In genomic region chr17:29091591-29092291, GRCh38 we compare ENCODE assay signal across 17 cellular contexts. TPM values are rescaled to one million over a fixed set of nuclear protein-coding genes. Genes with fewer than 3 reads are reported as not detected.
DNase-seq lines count a peak whose midpoint lies in the region; ATAC-seq, FAIRE-seq and TF ChIP-seq lines count a peak whose summit lies in the region.
"Had no signal": no experiment of that assay in that cellular context is flagged by ENCODE, and none has a peak within 500 bp of the region (broad histone marks: within the 10 kb centered on the region; RNA-seq: fewer than 3 reads in every experiment).

No MANE protein-coding gene starts in this region.

- no peak for FAIRE-seq in RCC 7860 (lab: Jason Lieb, UNC)
- FAIRE-seq: A204.1, endometrium had no signal

- H3K9ac ChIP-seq in SK-N-SH, result no peak overlapping the region
- H3K9ac ChIP-seq: KMS-11 had no signal

- H3K4me1 Mint-ChIP-seq in central memory CD8-positive, alpha-beta T cell, result no peaks in the 10 kb centered on the region
- no peaks in the 10 kb centered on the region for H3K4me1 Mint-ChIP-seq in stimulated activated naive B cell treated with anti-CD40 and anti-IgM and Interleukin-4, amounts not matched to agents 10 μg/mL and 1 μg/mL and 100 μg/mL, for 72 hours
- H3K4me1 Mint-ChIP-seq in mesothelial cell of epicardium, result no peaks in the 10 kb centered on the region

- 84% methylated on average over 11 of the region's 13 CpGs for WGBS in SK-N-SH (ENCODE audit: low lambda C conversion rate)

- H3K9me3 ChIP-seq in SK-N-SH, result no peaks in the 10 kb centered on the region
- H3K9me3 ChIP-seq: upper lobe of right lung had no signal

- TF ChIP-seq RAD21 in SK-N-SH (IDR thresholded peaks at IDR 0.05; ENCODE audit: low read length), result no peak

- H3K9me2 ChIP-seq in SK-N-SH, result no peaks in the 10 kb centered on the region

- no peak overlapping the region for H3K4me2 ChIP-seq in SK-N-SH
- H3K4me2 ChIP-seq: KMS-11 had no signal

- no peak overlapping the region for H3K4me3 ChIP-seq in SK-N-SH (ENCODE audit: low read depth in 2 of 2, low read length in 1 of 2)
- H3K4me3 ChIP-seq: lung, upper lobe of right lung had no signal

- POLR2A ChIA-PET in SK-N-SH (lab: Yijun Ruan, JAX), result interaction anchor here (0.6 to 1.2 kb wide), 2 partner anchors 118 to 140 kb away, joined by 3 read pairs; partner anchors contain the start of gene PHF12

- CTCF ChIA-PET in SK-N-SH (lab: Yijun Ruan, JAX), result interaction anchor here (0.8 to 5.3 kb wide), 14 partner anchors 10 to 138 kb away, joined by 3 to 31 read pairs (median 6); no protein-coding TSS in a partner anchor

- H3K27ac ChIP-seq in SK-N-SH (ENCODE audit: low read depth in 2 of 2, low read length in 1 of 2), result peak overlapping the region in 1 of 2 experiments; percentile 60; a peak in 2 of 4 replicates
- H3K27ac ChIP-seq: KMS-11, upper lobe of right lung had no signal

- H3K36me3 ChIP-seq in SK-N-SH (replicated peaks in 1 of 2; ENCODE audit: control insufficient read depth in 1 of 2, insufficient read depth in 2 of 2, low read length in 1 of 2), result peaks cover 0 to 44% of the 10 kb centered on the region in 2 experiments

- H3K36me3 Mint-ChIP-seq in central memory CD8-positive, alpha-beta T cell (ENCODE audit: insufficient read depth), result peaks cover 43% of the 10 kb centered on the region
- H3K36me3 Mint-ChIP-seq in stimulated activated naive B cell treated with anti-CD40 and anti-IgM and Interleukin-4, amounts not matched to agents 10 μg/mL and 1 μg/mL and 100 μg/mL, for 72 hours, result peaks cover 48 to 78% of the 10 kb centered on the region in 2 donors
- peaks cover 32% of the 10 kb centered on the region for H3K36me3 Mint-ChIP-seq in mesothelial cell of epicardium

- no peaks in the 10 kb centered on the region for H3K9me3 Mint-ChIP-seq in central memory CD8-positive, alpha-beta T cell
- no peaks in the 10 kb centered on the region for H3K9me3 Mint-ChIP-seq in stimulated activated naive B cell treated with anti-CD40 and anti-IgM and Interleukin-4, amounts not matched to agents 10 μg/mL and 1 μg/mL and 100 μg/mL, for 72 hours
- H3K9me3 Mint-ChIP-seq in mesothelial cell of epicardium, result no peaks in the 10 kb centered on the region

- ATAC-seq in SK-N-SH treated with all-trans-retinoic acid at 6 μM for 48 hours, result no peak
- ATAC-seq in central memory CD8-positive, alpha-beta T cell (replicated peaks; ENCODE audit: extremely low read depth, poor library complexity, severe bottlenecking), result no peak
- no peak for ATAC-seq in stimulated activated naive B cell treated with anti-CD40 and anti-IgM and Interleukin-4, amounts not matched to agents 10 μg/mL and 1 μg/mL and 100 μg/mL, for 72 hours (replicated peaks)
- ATAC-seq: upper lobe of right lung had no signal

- H2AFZ ChIP-seq in SK-N-SH (ENCODE audit: low read depth), result no peak overlapping the region

- TF ChIP-seq CTCF in SK-N-SH (IDR thresholded peaks at IDR 0.05) (no peak), mesothelial cell of epicardium (IDR thresholded peaks at IDR 0.05; ENCODE audit: unreplicated experiment) (no peak)

- no peaks in the 10 kb centered on the region for H3K27me3 Mint-ChIP-seq in central memory CD8-positive, alpha-beta T cell
- H3K27me3 Mint-ChIP-seq in stimulated activated naive B cell treated with anti-CD40 and anti-IgM and Interleukin-4, amounts not matched to agents 10 μg/mL and 1 μg/mL and 100 μg/mL, for 72 hours, result no peaks in the 10 kb centered on the region
- no peaks in the 10 kb centered on the region for H3K27me3 Mint-ChIP-seq in mesothelial cell of epicardium (ENCODE audit: low read depth)

- H4K20me1 ChIP-seq in SK-N-SH (ENCODE audit: insufficient read depth), result no peaks in the 10 kb centered on the region

- TF ChIP-seq EP300 in SK-N-SH (IDR thresholded peaks at IDR 0.05; ENCODE audit: borderline replicate concordance in 1 of 2, low read depth in 1 of 2, low read length in 1 of 2), result no peak

- H3K4me1 ChIP-seq in SK-N-SH (ENCODE audit: control insufficient read depth in 1 of 2, insufficient read depth in 2 of 2, low read depth in 1 of 2, low read length in 1 of 2), result peaks cover 0 to 28% of the 10 kb centered on the region in 2 experiments; a peak in 3 of 4 replicates
- H3K4me1 ChIP-seq: upper lobe of right lung had no signal

- DNase-seq in SK-N-SH (no peak), NCI-H524 treated with DMSO at 0.1 percent for 48 hours (lab: John Stamatoyannopoulos, UW) (peak; percentile 60), mesothelial cell of epicardium (ENCODE audit: low spot score in 2 of 2, unreplicated experiment in 2 of 2) (no peak), RCC 7860 (ENCODE audit: low spot score) (no peak), foreskin melanocyte (no peak)
- no peak for DNase-seq in central memory CD8-positive, alpha-beta T cell (ENCODE audit: low spot score in 2 of 2)
- no peak for DNase-seq in stimulated activated naive B cell treated with anti-CD40 and anti-IgM and Interleukin-4, amounts not matched to agents 10 μg/mL and 1 μg/mL and 100 μg/mL, for 72 hours
- DNase-seq: aorta; head of caudate nucleus; NCI-H748 treated with DMSO at 0.1 percent for 48 hours; stimulated activated CD4-positive, alpha-beta T cell treated with anti-CD3 and anti-CD28 coated beads, Interleukin-15, amount 100 ng/mL, for 24 hours; upper lobe of right lung had no signal

- no peak overlapping the region for H3K4me3 Mint-ChIP-seq in central memory CD8-positive, alpha-beta T cell
- no peak overlapping the region for H3K4me3 Mint-ChIP-seq in stimulated activated naive B cell treated with anti-CD40 and anti-IgM and Interleukin-4, amounts not matched to agents 10 μg/mL and 1 μg/mL and 100 μg/mL, for 72 hours
- H3K4me3 Mint-ChIP-seq in mesothelial cell of epicardium, result no peak overlapping the region

- peak overlapping the region; percentile 51 for H3K27ac Mint-ChIP-seq in central memory CD8-positive, alpha-beta T cell (ENCODE audit: low read depth)
- H3K27ac Mint-ChIP-seq in stimulated activated naive B cell treated with anti-CD40 and anti-IgM and Interleukin-4, amounts not matched to agents 10 μg/mL and 1 μg/mL and 100 μg/mL, for 72 hours, result peak overlapping the region; percentile 47
- H3K27ac Mint-ChIP-seq in mesothelial cell of epicardium, result no peak overlapping the region

- H3K79me2 ChIP-seq in SK-N-SH (ENCODE audit: insufficient read depth), result no peaks in the 10 kb centered on the region

- no peaks in the 10 kb centered on the region for H3K27me3 ChIP-seq in SK-N-SH (ENCODE audit: insufficient read depth)
- H3K27me3 ChIP-seq: upper lobe of right lung had no signal

- no peaks in the 10 kb centered on the region for H3F3A ChIP-seq in SK-N-SH (replicated peaks; ENCODE audit: insufficient read depth)

TF ChIP-seq in SK-N-SH, 30 proteins besides CTCF, POLR2A, EP300 and RAD21:
- TF ChIP-seq GATA2 (CRISPR knock-in tag; IDR thresholded peaks at IDR 0.05) (peak; percentile 63), FOXJ3 (CRISPR knock-in tag; IDR thresholded peaks at IDR 0.05) (peak; percentile 54; the same call in 1 of the 2 replicates), NRF1 (IDR thresholded peaks at IDR 0.05; ENCODE audit: low read depth, low read length) (no peak)
TF ChIP-seq in SK-N-SH: peak in this region for 2.

TF ChIP-seq in SK-N-SH treated with all-trans-retinoic acid at 6 μM for 48 hours, 23 proteins besides CTCF, POLR2A, EP300 and RAD21:
- TF ChIP-seq BACH2 (CRISPR knock-in tag; IDR thresholded peaks at IDR 0.05; ENCODE audit: borderline replicate concordance) (no peak), ZFP3 (CRISPR knock-in tag; IDR thresholded peaks at IDR 0.05) (no peak), ZNF8 (CRISPR knock-in tag; IDR thresholded peaks at IDR 0.05) (no peak), CSDC2 (CRISPR knock-in tag; IDR thresholded peaks at IDR 0.05) (no peak), ARNTL (CRISPR knock-in tag; IDR thresholded peaks at IDR 0.05; ENCODE audit: borderline replicate concordance, low read depth) (no peak)
- TF ChIP-seq, protein P1, sequence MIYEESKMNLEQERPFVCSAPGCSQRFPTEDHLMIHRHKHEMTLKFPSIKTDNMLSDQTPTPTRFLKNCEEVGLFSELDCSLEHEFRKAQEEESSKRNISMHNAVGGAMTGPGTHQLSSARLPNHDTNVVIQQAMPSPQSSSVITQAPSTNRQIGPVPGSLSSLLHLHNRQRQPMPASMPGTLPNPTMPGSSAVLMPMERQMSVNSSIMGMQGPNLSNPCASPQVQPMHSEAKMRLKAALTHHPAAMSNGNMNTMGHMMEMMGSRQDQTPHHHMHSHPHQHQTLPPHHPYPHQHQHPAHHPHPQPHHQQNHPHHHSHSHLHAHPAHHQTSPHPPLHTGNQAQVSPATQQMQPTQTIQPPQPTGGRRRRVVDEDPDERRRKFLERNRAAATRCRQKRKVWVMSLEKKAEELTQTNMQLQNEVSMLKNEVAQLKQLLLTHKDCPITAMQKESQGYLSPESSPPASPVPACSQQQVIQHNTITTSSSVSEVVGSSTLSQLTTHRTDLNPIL (CRISPR knock-in tag; IDR thresholded peaks at IDR 0.05; ENCODE audit: low read depth), result no peak

RNA-seq across cellular contexts. Expression of gene PIPOX, which starts 48.8 kb away (rescaled TPM):
- polyA plus RNA-seq in SK-N-SH (2012; rRNA removed), result 0.31 and 0.55 TPM in 2 replicates
- 0.22 and 0.26 TPM in 2 replicates for polyA plus RNA-seq in SK-N-SH (2012; cell fraction: cytosol; rRNA removed)
- 1.8 and 2.6 TPM in 2 replicates for polyA plus RNA-seq in SK-N-SH (2012; cell fraction: nucleus; rRNA removed)
- total RNA-seq in mesothelial cell of epicardium, result 4.1 to 5.0 TPM (median 4.4 TPM) in 3 replicates
